Comparison of ENCODE assay signal across 15 cellular contexts in the genomic region with DNA sequence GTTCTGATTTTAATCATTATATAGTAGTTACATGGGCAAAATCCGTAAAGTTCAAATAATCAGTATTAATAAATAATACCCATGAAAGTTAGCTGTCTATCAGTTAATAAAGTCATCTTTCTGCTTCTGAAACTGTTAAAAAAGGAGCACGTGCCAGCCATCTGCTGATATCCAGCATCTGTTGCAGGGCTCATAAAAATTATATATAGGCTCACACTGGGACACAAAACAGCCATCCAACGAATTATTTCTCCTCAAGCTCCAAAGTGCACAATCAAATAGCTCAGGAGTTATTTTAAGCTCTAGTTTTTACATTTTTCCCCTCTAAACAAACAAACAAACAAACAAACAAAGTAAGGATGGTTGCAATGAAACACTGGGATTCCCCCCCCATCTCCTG. TPM values are rescaled to one million over a fixed set of nuclear protein-coding genes. Genes with fewer than 3 reads are reported as not detected.
DNase-seq lines count a peak whose midpoint lies in the region; ATAC-seq and TF ChIP-seq lines count a peak whose summit lies in the region.
"Had no signal": no experiment of that assay in that cellular context is flagged by ENCODE, and none has a peak within 500 bp of the region (broad histone marks: within the 10 kb centered on the region; RNA-seq: fewer than 3 reads in every experiment).

No MANE protein-coding gene starts in this region.

- peaks cover 4% of the 10 kb centered on the region for H3K9me3 Mint-ChIP-seq in glutamatergic neuron (ENCODE audit: unreplicated experiment)
- H3K9me3 Mint-ChIP-seq: CD4-positive, alpha-beta T cell had no signal

- H3K4me1 ChIP-seq in HEK293 (ENCODE audit: control insufficient read depth, insufficient read depth, low read length) = peaks cover 28% of the 10 kb centered on the region
- H3K4me1 ChIP-seq in tibial artery = peaks cover 0 to 38% (median 22%) of the 10 kb centered on the region in 4 donors
- H3K4me1 ChIP-seq in effector memory CD4-positive, alpha-beta T cell (ENCODE audit: control insufficient read depth, insufficient read depth, low read length, poor library complexity, severe bottlenecking) = no peaks in the 10 kb centered on the region

- no peaks in the 10 kb centered on the region for H3K27me3 ChIP-seq in tibial artery
- H3K27me3 ChIP-seq in effector memory CD4-positive, alpha-beta T cell (replicated peaks; ENCODE audit: control insufficient read depth, insufficient read depth, low read length, poor library complexity, severe bottlenecking) = no peaks in the 10 kb centered on the region

- no peak overlapping the region for H3K9ac ChIP-seq in SK-N-MC (ENCODE audit: insufficient read length)

- no peak for TF ChIP-seq CTCF in HEK293 (tag by site-specific recombination; IDR thresholded peaks at IDR 0.05)
- TF ChIP-seq CTCF in glutamatergic neuron (IDR thresholded peaks at IDR 0.05; ENCODE audit: partially characterized antibody, unreplicated experiment) = no peak
- no peak for TF ChIP-seq CTCF in tibial artery (IDR thresholded peaks at IDR 0.05)
- no peak for TF ChIP-seq CTCF in GM10248 (IDR thresholded peaks at IDR 0.05; ENCODE audit: control extremely low read depth, extremely low read depth, low read depth, missing control alignments)

- H3K36me3 ChIP-seq in HEK293 (ENCODE audit: control insufficient read depth in 2 of 2, insufficient read depth in 1 of 2, low read length in 2 of 2) (no peaks in the 10 kb centered on the region; a peak in 2 of 3 replicates), SK-N-MC (ENCODE audit: insufficient read depth, low read length) (peaks cover 53% of the 10 kb centered on the region), tibial artery (no peaks in the 10 kb centered on the region)
- H3K36me3 ChIP-seq in effector memory CD4-positive, alpha-beta T cell (ENCODE audit: control insufficient read depth, insufficient read depth, low read length) = no peaks in the 10 kb centered on the region

- H3K9me3 ChIP-seq in HEK293 (ENCODE audit: control insufficient read depth, insufficient read depth, low read depth, low read length) = no peaks in the 10 kb centered on the region
- H3K9me3 ChIP-seq in SK-N-MC (ENCODE audit: low read depth, low read length) = 0 out of 2 replicates have a peak, but pooled peaks cover 3% of the 10 kb centered on the region
- no peaks in the 10 kb centered on the region for H3K9me3 ChIP-seq in tibial artery
- H3K9me3 ChIP-seq in effector memory CD4-positive, alpha-beta T cell (ENCODE audit: control insufficient read depth, low read length) = no peaks in the 10 kb centered on the region

- H3K4me1 Mint-ChIP-seq in glutamatergic neuron (ENCODE audit: low read depth, unreplicated experiment) = peaks cover 18% of the 10 kb centered on the region

- H3K27me3 Mint-ChIP-seq in glutamatergic neuron (ENCODE audit: unreplicated experiment) = no peaks in the 10 kb centered on the region
- H3K27me3 Mint-ChIP-seq: B cell; CD4-positive, alpha-beta T cell had no signal

- peak overlapping the region; percentile 78 for H3K27ac Mint-ChIP-seq in glutamatergic neuron (ENCODE audit: unreplicated experiment)
- H3K27ac Mint-ChIP-seq: B cell; CD4-positive, alpha-beta T cell had no signal

- CTCF ChIA-PET in HEK293 (lab: Yijun Ruan, JAX) = no interaction called here
- CTCF ChIA-PET in GM10248 (lab: Yijun Ruan, JAX) = interaction anchor here (1.2 to 9.8 kb wide), 5 partner anchors 13 to 48 kb away, joined by 3 to 98 read pairs (median 3); a partner anchor contains a TSS

- H3K36me3 Mint-ChIP-seq in glutamatergic neuron (ENCODE audit: unreplicated experiment) = peaks cover 9% of the 10 kb centered on the region

- no peak overlapping the region for H3K27ac ChIP-seq in HEK293 (ENCODE audit: extremely low read depth, low read depth, low read length)
- H3K27ac ChIP-seq in SK-N-MC = peak overlapping the region; percentile 40; the same call in 1 of the 2 replicates
- peak overlapping the region; percentile 8 to 55 for H3K27ac ChIP-seq in tibial artery
- no peak overlapping the region for H3K27ac ChIP-seq in effector memory CD4-positive, alpha-beta T cell (ENCODE audit: insufficient read depth, low read length, poor library complexity, severe bottlenecking)

- no peak overlapping the region for H3K4me3 Mint-ChIP-seq in glutamatergic neuron (ENCODE audit: unreplicated experiment)
- H3K4me3 Mint-ChIP-seq: B cell; CD4-positive, alpha-beta T cell had no signal

- ATAC-seq in GM18517 (IDR thresholded peaks at IDR 0.05; ENCODE audit: unreplicated experiment) = no peak

- POLR2A ChIA-PET in HEK293 (lab: Yijun Ruan, JAX) (no interaction called here), GM10248 (lab: Yijun Ruan, JAX) (no interaction called here)

- H3K4me3 ChIP-seq in HEK293 (ENCODE audit: low read depth, low read length) (no peak overlapping the region), SK-N-MC (no peak overlapping the region), tibial artery (no peak overlapping the region)
- H3K4me3 ChIP-seq in effector memory CD4-positive, alpha-beta T cell (ENCODE audit: insufficient read depth, low read depth, low read length, poor library complexity, severe bottlenecking) = no peak overlapping the region

- intact Hi-C loops in tibial artery (cut with DNase I; ENCODE audit: low total_unique reads) = no loop called here

- DNase-seq in SK-N-MC (ENCODE audit: low read depth, low spot score) = no peak
- no peak for DNase-seq in glutamatergic neuron
- DNase-seq in tibial artery = no peak
- no peak for DNase-seq in GM10248 (ENCODE audit: extremely low spot score)
- no peak for DNase-seq in effector memory CD4-positive, alpha-beta T cell
- DNase-seq: C1 segment of cervical spinal cord; Calu3; CD4-positive, alpha-beta T cell; DMS153; DMS79 treated with DMSO at 0.1 percent for 48 hours; EL; HCEC 1CT had no signal

TF ChIP-seq in HEK293, 187 proteins besides CTCF, POLR2A, EP300 and RAD21:
- TF ChIP-seq TCF7L2 (IDR thresholded peaks at IDR 0.05; ENCODE audit: borderline replicate concordance, low read depth, low read length) (no peak), KLF1 (tag by site-specific recombination; IDR thresholded peaks at IDR 0.05) (no peak), FEZF1 (tag by site-specific recombination; IDR thresholded peaks at IDR 0.05) (peak; percentile 54)
- TF ChIP-seq, protein P1, sequence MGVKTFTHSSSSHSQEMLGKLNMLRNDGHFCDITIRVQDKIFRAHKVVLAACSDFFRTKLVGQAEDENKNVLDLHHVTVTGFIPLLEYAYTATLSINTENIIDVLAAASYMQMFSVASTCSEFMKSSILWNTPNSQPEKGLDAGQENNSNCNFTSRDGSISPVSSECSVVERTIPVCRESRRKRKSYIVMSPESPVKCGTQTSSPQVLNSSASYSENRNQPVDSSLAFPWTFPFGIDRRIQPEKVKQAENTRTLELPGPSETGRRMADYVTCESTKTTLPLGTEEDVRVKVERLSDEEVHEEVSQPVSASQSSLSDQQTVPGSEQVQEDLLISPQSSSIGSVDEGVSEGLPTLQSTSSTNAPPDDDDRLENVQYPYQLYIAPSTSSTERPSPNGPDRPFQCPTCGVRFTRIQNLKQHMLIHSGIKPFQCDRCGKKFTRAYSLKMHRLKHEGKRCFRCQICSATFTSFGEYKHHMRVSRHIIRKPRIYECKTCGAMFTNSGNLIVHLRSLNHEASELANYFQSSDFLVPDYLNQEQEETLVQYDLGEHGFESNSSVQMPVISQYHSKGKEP (tag by site-specific recombination; IDR thresholded peaks at IDR 0.05) = 0 out of 2 replicates have a peak, but pooled peaks have one; percentile 6

RNA-seq across cellular contexts. Expression of a gene that starts 48.3 kb away (rescaled TPM):
- total RNA-seq in glutamatergic neuron (ENCODE audit: unreplicated experiment) = 30.1 TPM

RNA-seq across cellular contexts. Expression of a gene that starts 48.5 kb away (rescaled TPM):
- total RNA-seq in glutamatergic neuron (ENCODE audit: unreplicated experiment) = 6.7 TPM

Comparison
In these comparisons a context has a peak if more than half of its experiments do, and no peak if none do; other contexts are left out.
1. H3K27ac ChIP-seq: peak in SK-N-MC (single experiment) and tibial artery (2 of 2); none in HEK293 (single experiment) and effector memory CD4-positive, alpha-beta T cell (single experiment).